20 cellular contexts compared by ENCODE assay signal in genomic region chr4:41074227-41074626, GRCh38.
DNase-seq lines count a peak whose midpoint lies in the region; TF ChIP-seq lines count a peak whose summit lies in the region.
"Had no signal": no experiment of that assay in that cellular context is flagged by ENCODE, and none has a peak within 500 bp of the region (broad histone marks: within the 10 kb centered on the region; RNA-seq: fewer than 3 reads in every experiment).

No MANE protein-coding gene starts in this region.

- no peak overlapping the region for H3K27ac ChIP-seq in breast epithelium
- peak overlapping the region; percentile 15 to 48; a peak in 2 of 4 replicates for H3K27ac ChIP-seq in SK-N-SH (ENCODE audit: low read depth in 2 of 2, low read length in 1 of 2)
- no peak overlapping the region for H3K27ac ChIP-seq in ascending aorta
- H3K27ac ChIP-seq: 22Rv1, A549, C4-2B, HL-60 had no signal

- POLR2A ChIA-PET in MCF 10A (lab: Yijun Ruan, JAX) (interaction anchor here (0.7 to 0.9 kb wide), 2 partner anchors 47 to 92 kb away, joined by 3 read pairs; no protein-coding TSS in a partner anchor), SK-N-SH (lab: Yijun Ruan, JAX) (no interaction called here)

- CTCF ChIA-PET in MCF 10A (lab: Yijun Ruan, JAX) (no interaction called here), SK-N-SH (lab: Yijun Ruan, JAX) (no interaction called here)
- CTCF ChIA-PET in activated naive CD4-positive, alpha-beta T cell treated with anti-CD3 and anti-CD28 coated beads for 36 hours (lab: Charles Lee), result no interaction called here

- H3K36me3 ChIP-seq in breast epithelium (no peaks in the 10 kb centered on the region), SK-N-SH (replicated peaks in 1 of 2; ENCODE audit: control insufficient read depth in 1 of 2, insufficient read depth in 2 of 2, low read length in 1 of 2) (peaks cover 0 to 3% of the 10 kb centered on the region in 2 experiments), ascending aorta (no peaks in the 10 kb centered on the region)

- H3K27me3 Mint-ChIP-seq in MCF 10A (ENCODE audit: insufficient read depth, unreplicated experiment), result no peaks in the 10 kb centered on the region
- peaks cover 5% of the 10 kb centered on the region for H3K27me3 Mint-ChIP-seq in glutamatergic neuron (ENCODE audit: unreplicated experiment)
- H3K27me3 Mint-ChIP-seq in activated naive CD4-positive, alpha-beta T cell treated with anti-CD3 and anti-CD28 coated beads for 36 hours (ENCODE audit: low read depth), result no peaks in the 10 kb centered on the region

- peaks cover 89% of the 10 kb centered on the region for H3K79me2 ChIP-seq in SK-N-SH (ENCODE audit: insufficient read depth)

- TF ChIP-seq EP300 in SK-N-SH (IDR thresholded peaks at IDR 0.05; ENCODE audit: borderline replicate concordance in 1 of 2, low read depth in 1 of 2, low read length in 1 of 2), result no peak; a peak in 1 of 4 replicates

- no peaks in the 10 kb centered on the region for H3F3A ChIP-seq in SK-N-SH (replicated peaks; ENCODE audit: insufficient read depth)

- H3K9me3 ChIP-seq in breast epithelium, result no peaks in the 10 kb centered on the region
- H3K9me3 ChIP-seq in SK-N-SH, result no peaks in the 10 kb centered on the region
- no peaks in the 10 kb centered on the region for H3K9me3 ChIP-seq in ascending aorta
- H3K9me3 ChIP-seq: A549 had no signal

- H3K4me2 ChIP-seq in SK-N-SH, result no peak overlapping the region
- H3K4me2 ChIP-seq: A549, GM23338 had no signal

- no peak for TF ChIP-seq RAD21 in SK-N-SH (IDR thresholded peaks at IDR 0.05; ENCODE audit: low read length)

- H4K20me1 ChIP-seq in SK-N-SH (ENCODE audit: insufficient read depth), result peaks cover 23% of the 10 kb centered on the region; the same call in 1 of the 2 replicates

- H3K9me2 ChIP-seq in SK-N-SH, result no peaks in the 10 kb centered on the region

- no peak for TF ChIP-seq CTCF in MCF 10A (IDR thresholded peaks at IDR 0.05; ENCODE audit: unreplicated experiment)
- no peak for TF ChIP-seq CTCF in breast epithelium (IDR thresholded peaks at IDR 0.05)
- no peak for TF ChIP-seq CTCF in SK-N-SH (IDR thresholded peaks at IDR 0.05)
- no peak for TF ChIP-seq CTCF in glutamatergic neuron (IDR thresholded peaks at IDR 0.05; ENCODE audit: partially characterized antibody, unreplicated experiment)
- TF ChIP-seq CTCF in ascending aorta (IDR thresholded peaks at IDR 0.05), result no peak

- H3K27me3 ChIP-seq in breast epithelium (no peaks in the 10 kb centered on the region), SK-N-SH (ENCODE audit: insufficient read depth) (no peaks in the 10 kb centered on the region), ascending aorta (no peaks in the 10 kb centered on the region)

- H3K4me3 Mint-ChIP-seq in MCF 10A (ENCODE audit: unreplicated experiment) (no peak overlapping the region), glutamatergic neuron (ENCODE audit: unreplicated experiment) (no peak overlapping the region)
- no peak overlapping the region for H3K4me3 Mint-ChIP-seq in activated naive CD4-positive, alpha-beta T cell treated with anti-CD3 and anti-CD28 coated beads for 36 hours
- H3K4me3 Mint-ChIP-seq: CD4-positive, alpha-beta T cell; GM23338 had no signal

- no TSS peak for BruUV-seq in MCF 10A (replicated peaks; lab: Mats Ljungman, UMichigan)

- intact Hi-C loops in MCF 10A (cut with micrococcal nuclease), result no loop called here
- intact Hi-C loops in breast epithelium (cut with DNase I; ENCODE audit: low total_unique reads), result no loop called here
- intact Hi-C loops in activated naive CD4-positive, alpha-beta T cell treated with anti-CD3 and anti-CD28 coated beads for 36 hours (cut with micrococcal nuclease), result no loop called here
- intact Hi-C loops in ascending aorta (cut with DNase I), result loop anchor here (5.0 kb wide), 1 partner anchor 138 kb away; the partner anchor contains the start of gene APBB2

- H3K9me3 Mint-ChIP-seq in MCF 10A (ENCODE audit: unreplicated experiment) (no peaks in the 10 kb centered on the region), glutamatergic neuron (ENCODE audit: unreplicated experiment) (peaks cover 12% of the 10 kb centered on the region)
- no peaks in the 10 kb centered on the region for H3K9me3 Mint-ChIP-seq in activated naive CD4-positive, alpha-beta T cell treated with anti-CD3 and anti-CD28 coated beads for 36 hours
- H3K9me3 Mint-ChIP-seq: CD4-positive, alpha-beta T cell; GM23338 had no signal

- no peak for DNase-seq in MCF 10A (ENCODE audit: unreplicated experiment)
- no peak for DNase-seq in breast epithelium (ENCODE audit: low spot score in 2 of 2)
- DNase-seq in SK-N-SH, result no peak
- DNase-seq in glutamatergic neuron, result no peak
- DNase-seq in activated T-cell treated with anti-CD3 and anti-CD28 coated beads, Interleukin-2, amount 50 U/mL, for 48 hours, result no peak
- DNase-seq in activated naive CD4-positive, alpha-beta T cell treated with anti-CD3 and anti-CD28 coated beads for 36 hours, result no peak
- DNase-seq in ascending aorta (ENCODE audit: low spot score in 2 of 2), result no peak
- DNase-seq: AML-193; CD4-positive, alpha-beta T cell; DMS153; DMS79; GF-D8; HCEC 1CT; IMR-90 had no signal

- peaks cover 45% of the 10 kb centered on the region for H3K4me1 Mint-ChIP-seq in MCF 10A (ENCODE audit: insufficient read depth, unreplicated experiment)
- peaks cover 52% of the 10 kb centered on the region for H3K4me1 Mint-ChIP-seq in glutamatergic neuron (ENCODE audit: low read depth, unreplicated experiment)
- no peaks in the 10 kb centered on the region for H3K4me1 Mint-ChIP-seq in activated naive CD4-positive, alpha-beta T cell treated with anti-CD3 and anti-CD28 coated beads for 36 hours (ENCODE audit: low read depth)

- no peak overlapping the region for H2AFZ ChIP-seq in SK-N-SH (ENCODE audit: low read depth)
- H2AFZ ChIP-seq: GM23338 had no signal

- H3K4me3 ChIP-seq in breast epithelium (no peak overlapping the region), SK-N-SH (ENCODE audit: low read depth in 2 of 2, low read length in 1 of 2) (no peak overlapping the region), ascending aorta (no peak overlapping the region)
- H3K4me3 ChIP-seq: A549, GM23338, K562 had no signal

- no peak overlapping the region for H3K9ac ChIP-seq in SK-N-SH

- H3K36me3 Mint-ChIP-seq in MCF 10A (ENCODE audit: insufficient read depth, unreplicated experiment), result peaks cover 34% of the 10 kb centered on the region
- no peaks in the 10 kb centered on the region for H3K36me3 Mint-ChIP-seq in glutamatergic neuron (ENCODE audit: unreplicated experiment)
- H3K36me3 Mint-ChIP-seq in activated naive CD4-positive, alpha-beta T cell treated with anti-CD3 and anti-CD28 coated beads for 36 hours (ENCODE audit: low read depth), result no peaks in the 10 kb centered on the region

- TF ChIP-seq POLR2A in breast epithelium (IDR thresholded peaks at IDR 0.05), result no peak

- H3K27ac Mint-ChIP-seq in MCF 10A (ENCODE audit: low read depth, unreplicated experiment) (peak overlapping the region; percentile 11), glutamatergic neuron (ENCODE audit: unreplicated experiment) (peak overlapping the region; percentile 98)
- H3K27ac Mint-ChIP-seq in activated naive CD4-positive, alpha-beta T cell treated with anti-CD3 and anti-CD28 coated beads for 36 hours, result no peak overlapping the region
- H3K27ac Mint-ChIP-seq: CD4-positive, alpha-beta T cell; GM23338 had no signal

- H3K4me1 ChIP-seq in breast epithelium, result no peaks in the 10 kb centered on the region
- H3K4me1 ChIP-seq in SK-N-SH (ENCODE audit: control insufficient read depth in 1 of 2, insufficient read depth in 2 of 2, low read depth in 1 of 2, low read length in 1 of 2), result peaks cover 0 to 5% of the 10 kb centered on the region in 2 experiments; a peak in 2 of 4 replicates
- H3K4me1 ChIP-seq in ascending aorta, result peaks cover 0 to 26% of the 10 kb centered on the region in 2 donors

- WGBS in SK-N-SH (ENCODE audit: low lambda C conversion rate), result 58% methylated on average over 3 of the region's 3 CpGs

TF ChIP-seq in SK-N-SH, 30 proteins besides CTCF, POLR2A, EP300 and RAD21:
- TF ChIP-seq MEF2A (IDR thresholded peaks at IDR 0.05; ENCODE audit: borderline replicate concordance, low read depth) (no peak; the same call in 1 of the 2 replicates), TCF12 (IDR thresholded peaks at IDR 0.05) (peak; percentile 61), MXI1 (IDR thresholded peaks at IDR 0.05; ENCODE audit: low read depth, low read length) (no peak), CHD2 (IDR thresholded peaks at IDR 0.05; ENCODE audit: low read length, partially characterized antibody) (no peak), EZH2phosphoT487 (IDR thresholded peaks at IDR 0.05; ENCODE audit: borderline replicate concordance, low read depth) (no peak), PBX3 (IDR thresholded peaks at IDR 0.05) (peak; percentile 58)

Comparison
In these comparisons a context has a peak if more than half of its experiments do, and no peak if none do; other contexts are left out.
1. H3K27ac ChIP-seq: peak in SK-N-SH (2 of 2); none in breast epithelium (0 of 2) and ascending aorta (0 of 2).